Comparison of ENCODE assay signal across 16 cellular contexts in genomic region chr19:47658431-47659383, GRCh38. TPM values are rescaled to one million over a fixed set of nuclear protein-coding genes. Genes with fewer than 3 reads are reported as not detected.
A peak's percentile ranks its signal among the peaks of the same experiment; 100 is the strongest.
DNase-seq lines count a peak whose midpoint lies in the region; ATAC-seq and TF ChIP-seq lines count a peak whose summit lies in the region.
"Had no signal": no experiment of that assay in that cellular context is flagged by ENCODE, and none has a peak within 500 bp of the region (broad histone marks: within the 10 kb centered on the region; RNA-seq: fewer than 3 reads in every experiment).

No MANE protein-coding gene starts in this region.

- H3K36me3 Mint-ChIP-seq in activated CD4-positive, alpha-beta T cell treated with anti-CD3 and anti-CD28 coated beads for 36 hours (ENCODE audit: low read depth) = peaks cover 5% of the 10 kb centered on the region
- H3K36me3 Mint-ChIP-seq: activated CD8-positive, alpha-beta memory T cell treated with anti-CD3 and anti-CD28 coated beads, Interleukin-2, amount 10 ng/mL, durations not matched to agents 7 days and 5 days had no signal

- intact Hi-C loops in prostate gland (cut with DNase I) = no loop called here
- intact Hi-C loops in activated CD4-positive, alpha-beta T cell treated with anti-CD3 and anti-CD28 coated beads for 36 hours (cut with DNase I, micrococcal nuclease) = no loop called here

- no peak overlapping the region for H3K4me3 ChIP-seq in HEK293 (ENCODE audit: low read depth, low read length)
- no peak overlapping the region for H3K4me3 ChIP-seq in astrocyte of the spinal cord (ENCODE audit: low read depth, low read length)
- H3K4me3 ChIP-seq in prostate gland = no peak overlapping the region

- no peak for ATAC-seq in activated CD4-positive, alpha-beta T cell treated with anti-CD3 and anti-CD28 coated beads for 36 hours
- ATAC-seq in GM19397 (IDR thresholded peaks at IDR 0.05; ENCODE audit: unreplicated experiment) = no peak
- ATAC-seq: activated CD8-positive, alpha-beta memory T cell treated with anti-CD3 and anti-CD28 coated beads, Interleukin-2, amount 10 ng/mL, durations not matched to agents 7 days and 5 days; stimulated activated naive CD8-positive, alpha-beta T cell treated with anti-CD3 and anti-CD28 coated beads, Interleukin-15, Interleukin-2, amounts not matched to agents 100 U/mL and 50 U/mL, for 24 hours had no signal

- POLR2A ChIA-PET in HEK293 (lab: Yijun Ruan, JAX) = interaction anchor here (1.2 to 1.3 kb wide), 2 partner anchors 9 to 10 kb away, joined by 3 to 4 read pairs; no protein-coding TSS in a partner anchor
- POLR2A ChIA-PET in activated CD4-positive, alpha-beta T cell treated with anti-CD3 and anti-CD28 coated beads for 36 hours (lab: Charles Lee) = no interaction called here

- H3K4me3 Mint-ChIP-seq in activated CD4-positive, alpha-beta T cell treated with anti-CD3 and anti-CD28 coated beads for 36 hours = no peak overlapping the region
- H3K4me3 Mint-ChIP-seq: activated CD8-positive, alpha-beta memory T cell treated with anti-CD3 and anti-CD28 coated beads, Interleukin-2, amount 10 ng/mL, durations not matched to agents 7 days and 5 days; activated naive CD8-positive, alpha-beta T cell treated with anti-CD3 and anti-CD28 coated beads, Interleukin-2, amount 10 ng/mL, durations not matched to agents 7 days and 5 days had no signal

- TF ChIP-seq CTCF in HEK293 (tag by site-specific recombination; IDR thresholded peaks at IDR 0.05) (no peak), astrocyte of the spinal cord (IDR thresholded peaks at IDR 0.05; ENCODE audit: low read depth, low read length) (no peak), prostate gland (IDR thresholded peaks at IDR 0.05) (no peak)

- H3K27ac ChIP-seq in HEK293 (ENCODE audit: extremely low read depth, low read depth, low read length) (no peak overlapping the region), prostate gland (peak overlapping the region; percentile 59 to 68)

- H3K27me3 Mint-ChIP-seq in activated CD4-positive, alpha-beta T cell treated with anti-CD3 and anti-CD28 coated beads for 36 hours = no peaks in the 10 kb centered on the region
- H3K27me3 Mint-ChIP-seq: activated CD8-positive, alpha-beta memory T cell treated with anti-CD3 and anti-CD28 coated beads, Interleukin-2, amount 10 ng/mL, durations not matched to agents 7 days and 5 days; activated naive CD8-positive, alpha-beta T cell treated with anti-CD3 and anti-CD28 coated beads, Interleukin-2, amount 10 ng/mL, durations not matched to agents 7 days and 5 days had no signal

- peaks cover 5% of the 10 kb centered on the region for H3K4me1 ChIP-seq in HEK293 (ENCODE audit: control insufficient read depth, insufficient read depth, low read length)
- H3K4me1 ChIP-seq in prostate gland (replicated peaks) = peaks cover 10% of the 10 kb centered on the region
- H3K4me1 ChIP-seq: BE2C had no signal

- WGBS in prostate gland = 51% methylated on average over 24 of the region's 24 CpGs

- no peaks in the 10 kb centered on the region for H3K9me3 Mint-ChIP-seq in activated CD4-positive, alpha-beta T cell treated with anti-CD3 and anti-CD28 coated beads for 36 hours (ENCODE audit: low read depth)
- H3K9me3 Mint-ChIP-seq: activated naive CD8-positive, alpha-beta T cell treated with anti-CD3 and anti-CD28 coated beads, Interleukin-2, amount 10 ng/mL, durations not matched to agents 7 days and 5 days had no signal

- in situ Hi-C loops in astrocyte of the spinal cord (cut with HindIII; ENCODE audit: low sequenced_read_pairs) = no loop called here

- CTCF ChIA-PET in HEK293 (lab: Yijun Ruan, JAX) = interaction anchor here (0.6 to 1.0 kb wide), 5 partner anchors 9 to 231 kb away, joined by 3 to 4 read pairs (median 3); no protein-coding TSS in a partner anchor
- CTCF ChIA-PET in activated CD4-positive, alpha-beta T cell treated with anti-CD3 and anti-CD28 coated beads for 36 hours (lab: Charles Lee) = interaction anchor here (0.6 to 1.0 kb wide), 3 partner anchors 131 to 204 kb away, joined by 3 to 4 read pairs (median 3); partner anchors contain the start of gene NAPA

- no peak for TF ChIP-seq POLR2A in prostate gland (IDR thresholded peaks at IDR 0.05)

- H3K9me3 ChIP-seq in HEK293 (ENCODE audit: control insufficient read depth, insufficient read depth, low read depth, low read length) (no peaks in the 10 kb centered on the region), prostate gland (no peaks in the 10 kb centered on the region)
- H3K9me3 ChIP-seq: BE2C had no signal

- H3K27me3 ChIP-seq in prostate gland (replicated peaks; ENCODE audit: insufficient read depth) = no peaks in the 10 kb centered on the region
- H3K27me3 ChIP-seq: BE2C had no signal

- DNase-seq in astrocyte of the spinal cord (ENCODE audit: low read depth, low spot score) (peak; percentile 77), iris pigment epithelial cell (ENCODE audit: low read depth) (peak; percentile 70), prostate gland (ENCODE audit: low spot score) (no peak), germinal center (ENCODE audit: low spot score) (no peak)
- DNase-seq in activated CD4-positive, alpha-beta T cell treated with anti-CD3 and anti-CD28 coated beads for 36 hours = no peak
- no peak for DNase-seq in activated CD8-positive, alpha-beta memory T cell treated with anti-CD3 and anti-CD28 coated beads, Interleukin-2, amount 50 U/mL, for 4 hours
- DNase-seq: activated CD8-positive, alpha-beta memory T cell treated with anti-CD3 and anti-CD28 coated beads, Interleukin-2, amount 10 ng/mL, durations not matched to agents 7 days and 5 days; activated naive CD8-positive, alpha-beta T cell treated with anti-CD3 and anti-CD28 coated beads, Interleukin-2, amount 10 ng/mL, durations not matched to agents 7 days and 5 days; BE2C; mammary epithelial cell; NCI-H1092; NCI-H524; retina; stimulated activated naive CD8-positive, alpha-beta T cell treated with anti-CD3 and anti-CD28 coated beads, Interleukin-15, Interleukin-2, amounts not matched to agents 100 U/mL and 50 U/mL, for 24 hours had no signal

- peaks cover 6% of the 10 kb centered on the region for H3K4me1 Mint-ChIP-seq in activated CD4-positive, alpha-beta T cell treated with anti-CD3 and anti-CD28 coated beads for 36 hours
- H3K4me1 Mint-ChIP-seq: activated CD8-positive, alpha-beta memory T cell treated with anti-CD3 and anti-CD28 coated beads, Interleukin-2, amount 10 ng/mL, durations not matched to agents 7 days and 5 days had no signal

- H3K27ac Mint-ChIP-seq in activated CD4-positive, alpha-beta T cell treated with anti-CD3 and anti-CD28 coated beads for 36 hours = no peak overlapping the region
- H3K27ac Mint-ChIP-seq: activated CD8-positive, alpha-beta memory T cell treated with anti-CD3 and anti-CD28 coated beads, Interleukin-2, amount 10 ng/mL, durations not matched to agents 7 days and 5 days; activated naive CD8-positive, alpha-beta T cell treated with anti-CD3 and anti-CD28 coated beads, Interleukin-2, amount 10 ng/mL, durations not matched to agents 7 days and 5 days had no signal

- H3K36me3 ChIP-seq in HEK293 (ENCODE audit: control insufficient read depth in 2 of 2, insufficient read depth in 1 of 2, low read length in 2 of 2) = peaks cover 6 to 9% of the 10 kb centered on the region in 2 experiments; a peak in 2 of 3 replicates
- H3K36me3 ChIP-seq in prostate gland = no peaks in the 10 kb centered on the region

TF ChIP-seq in HEK293, 187 proteins besides CTCF, POLR2A, EP300 and RAD21:
- TF ChIP-seq ZNF362 (tag by site-specific recombination; IDR thresholded peaks at IDR 0.05) = 0 out of 2 replicates have a peak, but pooled peaks have one; percentile 19
- TF ChIP-seq ZNF501 (tag by site-specific recombination; IDR thresholded peaks at IDR 0.05) = no peak
- TF ChIP-seq, protein P1, sequence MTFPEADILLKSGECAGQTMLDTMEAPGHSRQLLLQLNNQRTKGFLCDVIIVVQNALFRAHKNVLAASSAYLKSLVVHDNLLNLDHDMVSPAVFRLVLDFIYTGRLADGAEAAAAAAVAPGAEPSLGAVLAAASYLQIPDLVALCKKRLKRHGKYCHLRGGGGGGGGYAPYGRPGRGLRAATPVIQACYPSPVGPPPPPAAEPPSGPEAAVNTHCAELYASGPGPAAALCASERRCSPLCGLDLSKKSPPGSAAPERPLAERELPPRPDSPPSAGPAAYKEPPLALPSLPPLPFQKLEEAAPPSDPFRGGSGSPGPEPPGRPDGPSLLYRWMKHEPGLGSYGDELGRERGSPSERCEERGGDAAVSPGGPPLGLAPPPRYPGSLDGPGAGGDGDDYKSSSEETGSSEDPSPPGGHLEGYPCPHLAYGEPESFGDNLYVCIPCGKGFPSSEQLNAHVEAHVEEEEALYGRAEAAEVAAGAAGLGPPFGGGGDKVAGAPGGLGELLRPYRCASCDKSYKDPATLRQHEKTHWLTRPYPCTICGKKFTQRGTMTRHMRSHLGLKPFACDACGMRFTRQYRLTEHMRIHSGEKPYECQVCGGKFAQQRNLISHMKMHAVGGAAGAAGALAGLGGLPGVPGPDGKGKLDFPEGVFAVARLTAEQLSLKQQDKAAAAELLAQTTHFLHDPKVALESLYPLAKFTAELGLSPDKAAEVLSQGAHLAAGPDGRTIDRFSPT (tag by site-specific recombination; IDR thresholded peaks at IDR 0.05) = no peak

RNA-seq across cellular contexts. Expression of gene BICRA, which starts 49.8 kb away (rescaled TPM):
- total RNA-seq in prostate gland = 10 to 100 TPM; 19.4 to 25.3 TPM
- total RNA-seq in activated CD4-positive, alpha-beta T cell treated with anti-CD3 and anti-CD28 coated beads for 36 hours = 10 to 100 TPM in 1 of 2 experiments, 1 to 10 TPM in 1; 9.8 to 13.3 TPM

RNA-seq across cellular contexts. Expression of gene EHD2, which starts 54.5 kb away (rescaled TPM):
- total RNA-seq in prostate gland = 10 to 100 TPM; 48.7 to 83.2 TPM
- total RNA-seq in activated CD4-positive, alpha-beta T cell treated with anti-CD3 and anti-CD28 coated beads for 36 hours = 1 to 10 TPM; 1.6 to 2.5 TPM

Comparison
In these comparisons a context has a peak if more than half of its experiments do, and no peak if none do; other contexts are left out.
1. DNase-seq: peak in astrocyte of the spinal cord (single experiment) and iris pigment epithelial cell (single experiment); none in prostate gland (single experiment), activated CD4-positive, alpha-beta T cell treated with anti-CD3 and anti-CD28 coated beads for 36 hours (single experiment), germinal center (single experiment) and activated CD8-positive, alpha-beta memory T cell treated with anti-CD3 and anti-CD28 coated beads, Interleukin-2, amount 50 U/mL, for 4 hours (single experiment).
2. RNA of gene EHD2, which starts 54.5 kb away (total RNA-seq): 48.7 to 83.2 TPM in prostate gland; 1.6 to 2.5 TPM in activated CD4-positive, alpha-beta T cell treated with anti-CD3 and anti-CD28 coated beads for 36 hours; every median in the first group is over 10 times any median in the second.